In genomic region chr3:52046914-52047239, GRCh38 we compare ENCODE assay signal across 12 cellular contexts. TPM values are rescaled to one million over a fixed set of nuclear protein-coding genes. Genes with fewer than 3 reads are reported as not detected.
A peak's percentile ranks its signal among the peaks of the same experiment; 100 is the strongest.
DNase-seq lines count a peak whose midpoint lies in the region; ATAC-seq, FAIRE-seq and TF ChIP-seq lines count a peak whose summit lies in the region.
"Had no signal": no experiment of that assay in that cellular context is flagged by ENCODE, and none has a peak within 500 bp of the region (broad histone marks: within the 10 kb centered on the region; RNA-seq: fewer than 3 reads in every experiment).

No MANE protein-coding gene starts in this region.

- H3K4me3 Mint-ChIP-seq in neural crest cell (peak overlapping the region; percentile 67), progenitor cell of endocrine pancreas (ENCODE audit: low read depth) (no peak overlapping the region)
- H3K4me3 Mint-ChIP-seq: activated CD4-positive, alpha-beta memory T cell treated with anti-CD3 and anti-CD28 coated beads for 36 hours had no signal

- H3K36me3 Mint-ChIP-seq in neural crest cell (ENCODE audit: low read depth) (no peaks in the 10 kb centered on the region), progenitor cell of endocrine pancreas (ENCODE audit: insufficient read depth) (peaks cover 2% of the 10 kb centered on the region)
- H3K36me3 Mint-ChIP-seq: IgD-negative memory B cell had no signal

- dilution Hi-C loops in endothelial cell of umbilical vein (cut with MboI; ENCODE audit: extremely low pct_ligation_motif_present, low sequenced_read_pairs), result no loop called here

- no peaks in the 10 kb centered on the region for H3K79me2 ChIP-seq in PC-9 (ENCODE audit: low read depth)
- H3K79me2 ChIP-seq in endothelial cell of umbilical vein (ENCODE audit: control insufficient read depth, insufficient read depth, low read length), result peaks cover 11% of the 10 kb centered on the region

- POLR2A ChIA-PET in A673 (lab: Charles Lee; ENCODE audit: low non-redundant PET), result no interaction called here
- POLR2A ChIA-PET in PC-9 (lab: Charles Lee; ENCODE audit: unreplicated experiment), result interaction anchor here (0.7 to 1.1 kb wide), 2 partner anchors 10 to 65 kb away, joined by 4 to 9 read pairs; no protein-coding TSS in a partner anchor
- POLR2A ChIA-PET in endothelial cell of umbilical vein (lab: Charles Lee), result interaction anchor here (1.0 to 1.4 kb wide), 5 partner anchors 9 to 108 kb away, joined by 3 to 8 read pairs (median 4); partner anchors contain the start of gene DUSP7

- no peaks in the 10 kb centered on the region for H3K9me2 ChIP-seq in PC-9 (ENCODE audit: insufficient read depth)

- H3K4me1 ChIP-seq in A673 (ENCODE audit: insufficient read depth, low read length, poor library complexity, severe bottlenecking) (peaks cover 43% of the 10 kb centered on the region), PC-9 (replicated peaks; ENCODE audit: insufficient read depth) (peaks cover 25% of the 10 kb centered on the region), endothelial cell of umbilical vein (ENCODE audit: control insufficient read depth, extremely low read depth, insufficient read depth, low read length) (peaks cover 32% of the 10 kb centered on the region)

- H3K9ac ChIP-seq in endothelial cell of umbilical vein (replicated peaks; ENCODE audit: extremely low read depth, insufficient read depth, low read length), result peak overlapping the region; percentile 74

- H3K27me3 ChIP-seq in A673 (replicated peaks; ENCODE audit: insufficient read depth, low read depth, low read length, poor library complexity) (no peaks in the 10 kb centered on the region), PC-9 (ENCODE audit: insufficient read depth, low read depth) (no peaks in the 10 kb centered on the region), endothelial cell of umbilical vein (ENCODE audit: control insufficient read depth in 2 of 2, insufficient read depth in 2 of 2, low read length in 2 of 2) (no peaks in the 10 kb centered on the region)

- peaks cover 6% of the 10 kb centered on the region; the same call in 1 of the 2 replicates for H3F3A ChIP-seq in PC-9 (ENCODE audit: insufficient read depth, low read depth)

- BruUV-seq in A673 (replicated peaks; lab: Mats Ljungman, UMichigan) (no TSS peak), PC-9 (replicated peaks; lab: Mats Ljungman, UMichigan) (no TSS peak), endothelial cell of umbilical vein (replicated peaks; lab: Mats Ljungman, UMichigan) (no TSS peak)

- peaks cover 18% of the 10 kb centered on the region for H3K4me1 Mint-ChIP-seq in neural crest cell
- no peaks in the 10 kb centered on the region for H3K4me1 Mint-ChIP-seq in progenitor cell of endocrine pancreas (ENCODE audit: low read depth)

- H3K4me2 ChIP-seq in PC-9 (peak overlapping the region; percentile 70), endothelial cell of umbilical vein (ENCODE audit: insufficient read depth, low read length) (peak overlapping the region; percentile 5)

- no peak for TF ChIP-seq POLR2A in endothelial cell of umbilical vein (IDR thresholded peaks at IDR 0.05; ENCODE audit: low read depth, low read length)

- H2AFZ ChIP-seq in PC-9 (peak overlapping the region; percentile 78), endothelial cell of umbilical vein (ENCODE audit: low read depth, low read length) (no peak overlapping the region)

- DNase-seq in A673 (ENCODE audit: low spot score) (no peak), PC-9 (no peak), endothelial cell of umbilical vein (ENCODE audit: low read depth, low spot score) (no peak), neural crest cell (ENCODE audit: low read depth, low spot score) (no peak), KG1 (lab: John Stamatoyannopoulos, UW) (no peak), COLO829 (ENCODE audit: low spot score) (no peak), progenitor cell of endocrine pancreas (ENCODE audit: low spot score, unreplicated experiment) (no peak)
- DNase-seq: activated CD4-positive, alpha-beta memory T cell treated with anti-CD3 and anti-CD28 coated beads for 36 hours; NCI-H2171 treated with DMSO at 0.1 percent for 48 hours; SIG-M5 had no signal

- no peak for FAIRE-seq in endothelial cell of umbilical vein (lab: Jason Lieb, UNC)

- peaks cover 13% of the 10 kb centered on the region for H3K36me3 ChIP-seq in A673 (ENCODE audit: insufficient read depth, low read length, poor library complexity, severe bottlenecking)
- H3K36me3 ChIP-seq in PC-9 (ENCODE audit: low read depth), result no peaks in the 10 kb centered on the region
- H3K36me3 ChIP-seq in endothelial cell of umbilical vein (ENCODE audit: control insufficient read depth in 2 of 2, extremely low read depth in 1 of 2, insufficient read depth in 2 of 2, low read length in 2 of 2), result peaks cover 0 to 16% of the 10 kb centered on the region in 2 experiments

- H3K27ac Mint-ChIP-seq in neural crest cell (ENCODE audit: unreplicated experiment), result peak overlapping the region; percentile 97
- no peak overlapping the region for H3K27ac Mint-ChIP-seq in progenitor cell of endocrine pancreas
- H3K27ac Mint-ChIP-seq: activated CD4-positive, alpha-beta memory T cell treated with anti-CD3 and anti-CD28 coated beads for 36 hours; IgD-negative memory B cell had no signal

- no peaks in the 10 kb centered on the region for H3K9me1 ChIP-seq in endothelial cell of umbilical vein (replicated peaks; ENCODE audit: control insufficient read depth, extremely low read depth, insufficient read depth, low read length)

- no peak for ATAC-seq in GM21528 (IDR thresholded peaks at IDR 0.05; ENCODE audit: low FRiP score, unreplicated experiment)

- H3K27me3 Mint-ChIP-seq in neural crest cell (ENCODE audit: low read depth), result no peaks in the 10 kb centered on the region
- peaks cover 10% of the 10 kb centered on the region for H3K27me3 Mint-ChIP-seq in progenitor cell of endocrine pancreas
- H3K27me3 Mint-ChIP-seq: activated CD4-positive, alpha-beta memory T cell treated with anti-CD3 and anti-CD28 coated beads for 36 hours; IgD-negative memory B cell had no signal

- no peak for TF ChIP-seq CTCF in A673 (conservative IDR thresholded peaks at IDR 0.05; ENCODE audit: low read depth, low read length)
- TF ChIP-seq CTCF in PC-9 (conservative IDR thresholded peaks at IDR 0.05), result no peak
- no peak for TF ChIP-seq CTCF in endothelial cell of umbilical vein (IDR thresholded peaks at IDR 0.05; ENCODE audit: extremely low read depth in 1 of 2, insufficient read depth in 1 of 2, low read depth in 1 of 2, low read length in 2 of 2)
- TF ChIP-seq CTCF in neural crest cell (conservative IDR thresholded peaks at IDR 0.05), result no peak
- TF ChIP-seq CTCF in progenitor cell of endocrine pancreas (IDR thresholded peaks at IDR 0.05; ENCODE audit: unreplicated experiment), result no peak

- H4K20me1 ChIP-seq in PC-9 (ENCODE audit: insufficient read depth) (no peaks in the 10 kb centered on the region), endothelial cell of umbilical vein (replicated peaks; ENCODE audit: control insufficient read depth, extremely low read depth, insufficient read depth, low read length) (no peaks in the 10 kb centered on the region)

- H3K9me3 Mint-ChIP-seq in neural crest cell, result no peaks in the 10 kb centered on the region
- H3K9me3 Mint-ChIP-seq in progenitor cell of endocrine pancreas (ENCODE audit: low read depth), result no peaks in the 10 kb centered on the region
- H3K9me3 Mint-ChIP-seq: activated CD4-positive, alpha-beta memory T cell treated with anti-CD3 and anti-CD28 coated beads for 36 hours; IgD-negative memory B cell had no signal

- H3K27ac ChIP-seq in A673 (ENCODE audit: low read depth, low read length, poor library complexity, severe bottlenecking) (peak overlapping the region; percentile 70), PC-9 (peak overlapping the region; percentile 83), endothelial cell of umbilical vein (ENCODE audit: insufficient read depth, low read depth, low read length) (peak overlapping the region; percentile 86)

- intact Hi-C loops in A673 (cut with micrococcal nuclease; ENCODE audit: unreplicated experiment), result no loop called here
- intact Hi-C loops in PC-9 (cut with micrococcal nuclease; ENCODE audit: unreplicated experiment), result loop anchor here (5.0 kb wide), 1 partner anchor 170 kb away; no protein-coding TSS in a partner anchor
- intact Hi-C loops in endothelial cell of umbilical vein (cut with micrococcal nuclease), result loop anchor here (1.0 to 2.0 kb wide), 4 partner anchors 10 to 170 kb away; no protein-coding TSS in a partner anchor

- H3K4me3 ChIP-seq in A673 (ENCODE audit: low read depth, low read length, poor library complexity, severe bottlenecking) (no peak overlapping the region), PC-9 (peak overlapping the region; percentile 38; the same call in 1 of the 2 replicates), endothelial cell of umbilical vein (replicated peaks in 1 of 3; ENCODE audit: insufficient read depth in 1 of 3, low read depth in 1 of 3, low read length in 3 of 3) (no peak overlapping the region)

- CTCF ChIA-PET in A673 (lab: Charles Lee) (interaction anchor here (1.1 kb wide), 1 partner anchor 77 kb away, joined by 3 read pairs; no protein-coding TSS in a partner anchor), PC-9 (lab: Charles Lee) (no interaction called here), endothelial cell of umbilical vein (lab: Charles Lee) (interaction anchor here (0.8 to 2.8 kb wide), 16 partner anchors 9 to 76 kb away, joined by 3 to 13 read pairs (median 3); partner anchors contain the start of genes DUSP7 and RPL29)

- no peaks in the 10 kb centered on the region for H3K9me3 ChIP-seq in A673 (ENCODE audit: low read depth, low read length, poor library complexity, severe bottlenecking)
- no peaks in the 10 kb centered on the region for H3K9me3 ChIP-seq in PC-9 (ENCODE audit: insufficient read depth, low read depth)
- H3K9me3 ChIP-seq in endothelial cell of umbilical vein (replicated peaks; ENCODE audit: control insufficient read depth, insufficient read depth, low read length), result no peaks in the 10 kb centered on the region

RNA-seq across cellular contexts. Expression of gene DUSP7, which starts 9.5 kb away (rescaled TPM):
- total RNA-seq in A673 (2021) (17.2 and 20.1 TPM in 2 replicates), PC-9 (2021) (9.4 and 9.5 TPM in 2 replicates), endothelial cell of umbilical vein (29.2 and 30.5 TPM in 2 replicates), neural crest cell (24.2 and 24.3 TPM in 2 replicates), progenitor cell of endocrine pancreas (10.1 and 10.3 TPM in 2 replicates)
- polyA plus RNA-seq in endothelial cell of umbilical vein, result 37.7 and 38.7 TPM in 2 replicates
- 26.7 and 27.3 TPM in 2 replicates for polyA plus RNA-seq in endothelial cell of umbilical vein (2011; cell fraction: cytosol; rRNA removed)
- 14.0 and 15.4 TPM in 2 replicates for polyA plus RNA-seq in endothelial cell of umbilical vein (2011; cell fraction: nucleus; rRNA removed)
- 13.1 and 13.8 TPM in 2 replicates for polyA plus RNA-seq in endothelial cell of umbilical vein (2012)
- 39.9 and 48.0 TPM in 2 replicates for polyA minus RNA-seq in endothelial cell of umbilical vein
- polyA minus RNA-seq in endothelial cell of umbilical vein (2011; cell fraction: cytosol; rRNA and poly(A)+ RNA removed), result 33.2 TPM
- polyA minus RNA-seq in endothelial cell of umbilical vein (2011; cell fraction: nucleus; rRNA and poly(A)+ RNA removed), result 15.0 and 20.0 TPM in 2 replicates

RNA-seq across cellular contexts. Expression of gene RPL29, which starts 51.2 kb away (rescaled TPM):
- total RNA-seq in A673 (2021) (613 and 624 TPM in 2 replicates), PC-9 (2021) (942 and 1,278 TPM in 2 replicates), endothelial cell of umbilical vein (1,127 and 1,236 TPM in 2 replicates), neural crest cell (1,471 and 1,533 TPM in 2 replicates), progenitor cell of endocrine pancreas (1,205 and 1,236 TPM in 2 replicates)
- polyA plus RNA-seq in endothelial cell of umbilical vein, result 2,177 and 2,233 TPM in 2 replicates
- 2,878 and 3,285 TPM in 2 replicates for polyA plus RNA-seq in endothelial cell of umbilical vein (2011; cell fraction: cytosol; rRNA removed)
- 757 and 761 TPM in 2 replicates for polyA plus RNA-seq in endothelial cell of umbilical vein (2011; cell fraction: nucleus; rRNA removed)
- polyA plus RNA-seq in endothelial cell of umbilical vein (2012), result 1,767 and 2,009 TPM in 2 replicates
- polyA minus RNA-seq in endothelial cell of umbilical vein, result 662 and 669 TPM in 2 replicates
- polyA minus RNA-seq in endothelial cell of umbilical vein (2011; cell fraction: cytosol; rRNA and poly(A)+ RNA removed), result 1,316 TPM
- polyA minus RNA-seq in endothelial cell of umbilical vein (2011; cell fraction: nucleus; rRNA and poly(A)+ RNA removed), result 163 and 166 TPM in 2 replicates
